Comparison of ENCODE assay signal across 14 cellular contexts in genomic region chr12:98736352-98737326, GRCh38.
DNase-seq lines count a peak whose midpoint lies in the region; ATAC-seq and FAIRE-seq lines count a peak whose summit lies in the region.
"Had no signal": no experiment of that assay in that cellular context is flagged by ENCODE, and none has a peak within 500 bp of the region (broad histone marks: within the 10 kb centered on the region; RNA-seq: fewer than 3 reads in every experiment).

No MANE protein-coding gene starts in this region.

- DNase-seq in AG08396 (ENCODE audit: low spot score) (peak; percentile 29), NCI-H1105 treated with DMSO at 0.1 percent for 48 hours (lab: John Stamatoyannopoulos, UW) (peak; percentile 94), T-helper 17 cell (no peak), left colon (no peak), urothelium cell line (ENCODE audit: low spot score) (no peak)
- DNase-seq in stimulated activated CD4-positive, alpha-beta T cell treated with anti-CD3 and anti-CD28 coated beads, Interleukin-4, amount 100 ng/mL, for 4 hours: no peak
- DNase-seq: activated CD8-positive, alpha-beta memory T cell treated with anti-CD3 and anti-CD28 coated beads, Interleukin-2, amount 10 ng/mL, durations not matched to agents 7 days and 5 days; heart left ventricle; stimulated activated CD4-positive, alpha-beta T cell treated with anti-CD3 and anti-CD28 coated beads, Interleukin-12 subunit alpha, Interleukin-12 subunit beta, amount 100 ng/mL, for 4 hours; stimulated activated naive CD4-positive, alpha-beta T cell had no signal

- H3K4me3 Mint-ChIP-seq in T-helper 17 cell: no peak overlapping the region
- H3K4me3 Mint-ChIP-seq: activated CD8-positive, alpha-beta memory T cell treated with anti-CD3 and anti-CD28 coated beads, Interleukin-2, amount 10 ng/mL, durations not matched to agents 7 days and 5 days had no signal

- peak overlapping the region; percentile 51 for H3K27ac Mint-ChIP-seq in T-helper 17 cell
- H3K27ac Mint-ChIP-seq: activated CD8-positive, alpha-beta memory T cell treated with anti-CD3 and anti-CD28 coated beads, Interleukin-2, amount 10 ng/mL, durations not matched to agents 7 days and 5 days had no signal

- FAIRE-seq in urothelium cell line (lab: Jason Lieb, UNC): no peak
- FAIRE-seq: GM12878 had no signal

- peaks cover 7% of the 10 kb centered on the region for H3K36me3 Mint-ChIP-seq in T-helper 17 cell (ENCODE audit: low read depth)

- peaks cover 15% of the 10 kb centered on the region for H3K4me1 Mint-ChIP-seq in T-helper 17 cell

- no peaks in the 10 kb centered on the region for H3K9me3 ChIP-seq in T-helper 17 cell (ENCODE audit: control insufficient read depth, low read length, poor library complexity, severe bottlenecking)
- H3K9me3 ChIP-seq: SJSA1 had no signal

- no peaks in the 10 kb centered on the region for H3K27me3 Mint-ChIP-seq in T-helper 17 cell
- H3K27me3 Mint-ChIP-seq: activated CD8-positive, alpha-beta memory T cell treated with anti-CD3 and anti-CD28 coated beads, Interleukin-2, amount 10 ng/mL, durations not matched to agents 7 days and 5 days had no signal

- intact Hi-C loops in left colon (cut with DNase I, micrococcal nuclease): loop anchor here in 1 of 2 donors (10.0 kb wide), 1 partner anchor 268 kb away; no protein-coding TSS in a partner anchor

- no peak for ATAC-seq in T-helper 17 cell
- peak; percentile 63 for ATAC-seq in left colon
- ATAC-seq in HG03354 (IDR thresholded peaks at IDR 0.05; ENCODE audit: poor library complexity, severe bottlenecking, unreplicated experiment): no peak
- ATAC-seq in HG02623 (IDR thresholded peaks at IDR 0.05; ENCODE audit: unreplicated experiment): no peak
- ATAC-seq: activated CD8-positive, alpha-beta memory T cell treated with anti-CD3 and anti-CD28 coated beads, Interleukin-2, amount 10 ng/mL, durations not matched to agents 7 days and 5 days; GM12878; heart left ventricle had no signal

Comparison
In these comparisons a context has a peak if more than half of its experiments do, and no peak if none do; other contexts are left out.
1. DNase-seq: peak in AG08396 (single experiment) and NCI-H1105 treated with DMSO at 0.1 percent for 48 hours (single experiment); none in T-helper 17 cell (0 of 3), left colon (0 of 2), stimulated activated CD4-positive, alpha-beta T cell treated with anti-CD3 and anti-CD28 coated beads, Interleukin-4, amount 100 ng/mL, for 4 hours (0 of 2) and urothelium cell line (single experiment).